1 cellular context compared by ENCODE assay signal in genomic region chr16:659618-660017, GRCh38.
TF ChIP-seq lines count a peak whose summit lies in the region.

No MANE protein-coding gene starts in this region.

TF ChIP-seq in K562, 482 proteins besides CTCF, POLR2A, EP300 and RAD21:
- TF ChIP-seq BRF2 (IDR thresholded peaks at IDR 0.05; ENCODE audit: borderline replicate concordance, insufficient read depth, insufficient read length) (no peak), HMBOX1 (IDR thresholded peaks at IDR 0.05) (no peak), PCBP1 (IDR thresholded peaks at IDR 0.05; ENCODE audit: low read depth, low read length, poor library complexity, severe bottlenecking) (peak; percentile 16)
